8 cellular contexts compared by ENCODE assay signal in genomic region chr1:212012034-212012740, GRCh38. TPM values are rescaled to one million over a fixed set of nuclear protein-coding genes. Genes with fewer than 3 reads are reported as not detected.
A peak's percentile ranks its signal among the peaks of the same experiment; 100 is the strongest.
DNase-seq lines count a peak whose midpoint lies in the region; ATAC-seq and TF ChIP-seq lines count a peak whose summit lies in the region.

No MANE protein-coding gene starts in this region.

- ATAC-seq in GM19455 (IDR thresholded peaks at IDR 0.05; ENCODE audit: unreplicated experiment) = peak; percentile 88

- H3K4me1 ChIP-seq in PC-9 (replicated peaks; ENCODE audit: insufficient read depth) = peaks cover 9% of the 10 kb centered on the region; the same call in 1 of the 2 replicates
- peaks cover 5 to 6% of the 10 kb centered on the region in 2 experiments for H3K4me1 ChIP-seq in neutrophil (ENCODE audit: control insufficient read depth in 1 of 2, insufficient read depth in 1 of 2, low read depth in 1 of 2, low read length in 1 of 2)
- H3K4me1 ChIP-seq in tibial artery = no peaks in the 10 kb centered on the region

- TF ChIP-seq CTCF in PC-9 (conservative IDR thresholded peaks at IDR 0.05) (peak; percentile 93), neutrophil (IDR thresholded peaks at IDR 0.05) (peak; percentile 89), tibial artery (IDR thresholded peaks at IDR 0.05) (peak; percentile 89 to 92)

- no peak overlapping the region for H2AFZ ChIP-seq in PC-9

- POLR2A ChIA-PET in PC-9 (lab: Charles Lee; ENCODE audit: unreplicated experiment) = no interaction called here

- 0 out of 2 replicates have a peak, but pooled peaks cover 8% of the 10 kb centered on the region for H3K36me3 ChIP-seq in PC-9 (ENCODE audit: low read depth)
- H3K36me3 ChIP-seq in neutrophil = peaks cover 18% of the 10 kb centered on the region
- H3K36me3 ChIP-seq in tibial artery = peaks cover 0 to 17% (median 8%) of the 10 kb centered on the region in 3 donors

- no peaks in the 10 kb centered on the region for H4K20me1 ChIP-seq in PC-9 (ENCODE audit: insufficient read depth)

- no TSS peak for BruUV-seq in PC-9 (replicated peaks; lab: Mats Ljungman, UMichigan)

- CTCF ChIA-PET in PC-9 (lab: Charles Lee) = interaction anchor here (0.8 to 1.0 kb wide), 2 partner anchors 15 to 18 kb away, joined by 3 to 4 read pairs; no protein-coding TSS in a partner anchor

- H3K9me3 ChIP-seq in PC-9 (ENCODE audit: insufficient read depth, low read depth) (no peaks in the 10 kb centered on the region), neutrophil (no peaks in the 10 kb centered on the region), tibial artery (no peaks in the 10 kb centered on the region)

- H3F3A ChIP-seq in PC-9 (ENCODE audit: insufficient read depth, low read depth) = peaks cover 12% of the 10 kb centered on the region

- H3K4me2 ChIP-seq in PC-9 = no peak overlapping the region

- intact Hi-C loops in PC-9 (cut with micrococcal nuclease; ENCODE audit: unreplicated experiment) (loop anchor here (1.0 to 5.0 kb wide), 4 partner anchors 23 to 445 kb away; partner anchors contain the start of genes DTL, INTS7 and LPGAT1), tibial artery (cut with DNase I; ENCODE audit: low total_unique reads) (no loop called here)

- H3K4me3 ChIP-seq in PC-9 = no peak overlapping the region
- no peak overlapping the region for H3K4me3 ChIP-seq in neutrophil (ENCODE audit: low read depth in 1 of 2, low read length in 1 of 2)
- H3K4me3 ChIP-seq in tibial artery = no peak overlapping the region

- H3K27ac ChIP-seq in PC-9 (no peak overlapping the region), neutrophil (no peak overlapping the region), tibial artery (no peak overlapping the region)

- H3K9me2 ChIP-seq in PC-9 (ENCODE audit: insufficient read depth) = no peaks in the 10 kb centered on the region

- H3K27me3 ChIP-seq in PC-9 (ENCODE audit: insufficient read depth, low read depth) (no peaks in the 10 kb centered on the region), neutrophil (no peaks in the 10 kb centered on the region), tibial artery (no peaks in the 10 kb centered on the region)

- peak; percentile 45 for DNase-seq in Caki2 (ENCODE audit: low read depth)
- DNase-seq in HT-29 (ENCODE audit: low spot score) = peak; percentile 76
- peak; percentile 49 to 53 for DNase-seq in PC-9
- peak; percentile 26 for DNase-seq in activated T-helper 1 cell treated with Interleukin-2 at 50 U/mL for 16 hours (ENCODE audit: low read depth)
- peak; percentile 47 for DNase-seq in fibroblast of the conjunctiva (ENCODE audit: low read depth)
- DNase-seq in tibial artery = peak; percentile 68 to 72

- in situ Hi-C loops in Caki2 (cut with HindIII; ENCODE audit: low pct_unique_long_range_greater_than_20kb, low sequenced_read_pairs) = no loop called here

- no peaks in the 10 kb centered on the region for H3K79me2 ChIP-seq in PC-9 (ENCODE audit: low read depth)

RNA-seq across cellular contexts. Expression of gene INTS7, which starts 23.2 kb away (rescaled TPM):
- 24.4 and 29.6 TPM in 2 replicates for total RNA-seq in Caki2 (2014; rRNA removed; shearing (Covaris generic); ENCODE audit: low replicate concordance)
- total RNA-seq in HT-29 (2014; rRNA removed; shearing (Covaris generic)) = 16.1 and 16.4 TPM in 2 replicates
- total RNA-seq in PC-9 (2021) = 18.4 and 24.7 TPM in 2 replicates

RNA-seq across cellular contexts. Expression of gene DTL, which starts 23.4 kb away (rescaled TPM):
- 42.8 and 53.5 TPM in 2 replicates for total RNA-seq in Caki2 (2014; rRNA removed; shearing (Covaris generic); ENCODE audit: low replicate concordance)
- total RNA-seq in HT-29 (2014; rRNA removed; shearing (Covaris generic)) = 19.0 and 24.8 TPM in 2 replicates
- total RNA-seq in PC-9 (2021) = 22.5 TPM in 2 replicates

Comparison
In these comparisons a context has a peak if more than half of its experiments do, and no peak if none do; other contexts are left out.
1. DNase-seq: peak in every context shown above with its lines; median percentile 76 in HT-29; 70 in tibial artery; 51 in PC-9; 47 in fibroblast of the conjunctiva; 45 in Caki2; 26 in activated T-helper 1 cell treated with Interleukin-2 at 50 U/mL for 16 hours.